ENCODE assay signal across 9 cellular contexts in genomic region chr16:84144301-84144858, GRCh38. TPM values are rescaled to one million over a fixed set of nuclear protein-coding genes. Genes with fewer than 3 reads are reported as not detected.
DNase-seq lines count a peak whose midpoint lies in the region; TF ChIP-seq lines count a peak whose summit lies in the region.
"Had no signal": no experiment of that assay in that cellular context is flagged by ENCODE, and none has a peak within 500 bp of the region (broad histone marks: within the 10 kb centered on the region; RNA-seq: fewer than 3 reads in every experiment).

No MANE protein-coding gene starts in this region.

- peaks cover 18% of the 10 kb centered on the region for H3K27me3 Mint-ChIP-seq in endodermal cell (ENCODE audit: insufficient read depth)
- peaks cover 8% of the 10 kb centered on the region for H3K27me3 Mint-ChIP-seq in stimulated activated naive CD8-positive, alpha-beta T cell treated with anti-CD3 and anti-CD28 coated beads, Interleukin-15, Interleukin-2, amounts not matched to agents 100 ng/mL and 50 ng/mL, for 24 hours

- H3K9me3 ChIP-seq in endodermal cell (ENCODE audit: control insufficient read depth, low read length) (peaks cover 12% of the 10 kb centered on the region), muscle layer of colon (ENCODE audit: low read length) (no peaks in the 10 kb centered on the region)

- WGBS in endodermal cell (ENCODE audit: insufficient coverage in 1 of 2, insufficient read length in 1 of 2), 2 experiments: 0 to 1% methylated on average over 8 to 36 of the region's 37 CpGs

- H3K27me3 ChIP-seq in endodermal cell (ENCODE audit: control insufficient read depth, insufficient read depth, low read length, poor library complexity, severe bottlenecking): peaks cover 20% of the 10 kb centered on the region
- no peaks in the 10 kb centered on the region for H3K27me3 ChIP-seq in muscle layer of colon (ENCODE audit: control insufficient read depth in 1 of 2, insufficient read depth in 2 of 2, low read length in 2 of 2)

- DNase-seq in NCI-H524 (lab: John Stamatoyannopoulos, UW): peak; percentile 10 to 40
- DNase-seq in NCI-H524 treated with DMSO at 0.1 percent for 48 hours (lab: John Stamatoyannopoulos, UW): no peak
- DNase-seq in Kasumi-1 (lab: John Stamatoyannopoulos, UW): peak; percentile 40 to 45
- DNase-seq in activated CD8-positive, alpha-beta memory T cell treated with anti-CD3 and anti-CD28 coated beads for 24 hours: peak; percentile 74
- DNase-seq in endodermal cell: peak; percentile 76
- DNase-seq in SHP77 treated with DMSO at 0.1 percent for 48 hours (lab: John Stamatoyannopoulos, UW): no peak

- peak; percentile 12 for TF ChIP-seq CTCF in endodermal cell (conservative IDR thresholded peaks at IDR 0.05)

- H3K4me1 Mint-ChIP-seq in endodermal cell: peaks cover 8% of the 10 kb centered on the region
- peaks cover 38% of the 10 kb centered on the region for H3K4me1 Mint-ChIP-seq in stimulated activated naive CD8-positive, alpha-beta T cell treated with anti-CD3 and anti-CD28 coated beads, Interleukin-15, Interleukin-2, amounts not matched to agents 100 ng/mL and 50 ng/mL, for 24 hours (ENCODE audit: low read depth)

- peaks cover 3% of the 10 kb centered on the region for H3K36me3 ChIP-seq in endodermal cell (ENCODE audit: control insufficient read depth, insufficient read depth, low read length)
- H3K36me3 ChIP-seq in muscle layer of colon (ENCODE audit: insufficient read depth, low read length): no peaks in the 10 kb centered on the region

- peak overlapping the region; percentile 97 for H3K4me3 Mint-ChIP-seq in endodermal cell
- peak overlapping the region; percentile 90 for H3K4me3 Mint-ChIP-seq in stimulated activated naive CD8-positive, alpha-beta T cell treated with anti-CD3 and anti-CD28 coated beads, Interleukin-15, Interleukin-2, amounts not matched to agents 100 ng/mL and 50 ng/mL, for 24 hours

- H3K4me3 ChIP-seq in endodermal cell (ENCODE audit: low read length) (peak overlapping the region; percentile 96), muscle layer of colon (ENCODE audit: low read depth in 1 of 2, low read length in 2 of 2) (peak overlapping the region; percentile 65 to 76)

- H3K36me3 Mint-ChIP-seq in endodermal cell (ENCODE audit: low read depth): peaks cover 11% of the 10 kb centered on the region
- peaks cover 4% of the 10 kb centered on the region for H3K36me3 Mint-ChIP-seq in stimulated activated naive CD8-positive, alpha-beta T cell treated with anti-CD3 and anti-CD28 coated beads, Interleukin-15, Interleukin-2, amounts not matched to agents 100 ng/mL and 50 ng/mL, for 24 hours (ENCODE audit: low read depth)

- H3K4me1 ChIP-seq in endodermal cell (ENCODE audit: control insufficient read depth, insufficient read depth, low read length): no peaks in the 10 kb centered on the region
- H3K4me1 ChIP-seq in muscle layer of colon (ENCODE audit: insufficient read depth, low read length): peaks cover 12% of the 10 kb centered on the region

- peak overlapping the region; percentile 92 for H3K27ac Mint-ChIP-seq in endodermal cell
- peak overlapping the region; percentile 82 for H3K27ac Mint-ChIP-seq in stimulated activated naive CD8-positive, alpha-beta T cell treated with anti-CD3 and anti-CD28 coated beads, Interleukin-15, Interleukin-2, amounts not matched to agents 100 ng/mL and 50 ng/mL, for 24 hours

- peaks cover 2% of the 10 kb centered on the region for H3K9me3 Mint-ChIP-seq in endodermal cell
- H3K9me3 Mint-ChIP-seq in stimulated activated naive CD8-positive, alpha-beta T cell treated with anti-CD3 and anti-CD28 coated beads, Interleukin-15, Interleukin-2, amounts not matched to agents 100 ng/mL and 50 ng/mL, for 24 hours: no peaks in the 10 kb centered on the region

- H3K27ac ChIP-seq in endodermal cell (ENCODE audit: low read depth, low read length) (peak overlapping the region; percentile 76), muscle layer of colon (ENCODE audit: low read depth, low read length) (peak overlapping the region; percentile 80)

- H3K9ac ChIP-seq in endodermal cell (ENCODE audit: extremely low read depth, low read length, poor library complexity, severe bottlenecking) (peak overlapping the region; percentile 68), muscle layer of colon (ENCODE audit: low read length) (peak overlapping the region; percentile 61)

RNA-seq across cellular contexts. Expression of gene HSDL1, which starts 0.6 kb away (rescaled TPM):
- 10 to 100 TPM; 49.5 to 68.3 TPM for total RNA-seq in endodermal cell
- polyA plus RNA-seq in endodermal cell (2013, experiment 1 of 2): 73.7 TPM
- 66.8 TPM for polyA plus RNA-seq in endodermal cell (2013, experiment 2 of 2)

RNA-seq across cellular contexts. Expression of gene DNAAF1, which starts 0.7 kb away (rescaled TPM):
- total RNA-seq in endodermal cell: under 1 TPM; 0.59 to 0.66 TPM
- polyA plus RNA-seq in endodermal cell (2013, experiment 1 of 2): 0.57 TPM
- polyA plus RNA-seq in endodermal cell (2013, experiment 2 of 2): 0.54 TPM

RNA-seq across cellular contexts. Expression of gene MBTPS1, which starts 27.6 kb away (rescaled TPM):
- total RNA-seq in endodermal cell: 10 to 100 TPM; 59.7 to 62.9 TPM
- 69.3 TPM for polyA plus RNA-seq in endodermal cell (2013, experiment 1 of 2)
- polyA plus RNA-seq in endodermal cell (2013, experiment 2 of 2): 64.4 TPM

RNA-seq across cellular contexts. Expression of gene TAF1C, which starts 42.5 kb away (rescaled TPM):
- 10 to 100 TPM; 92.0 to 99.8 TPM for total RNA-seq in endodermal cell
- 51.8 TPM for polyA plus RNA-seq in endodermal cell (2013, experiment 1 of 2)
- 37.9 TPM for polyA plus RNA-seq in endodermal cell (2013, experiment 2 of 2)

RNA-seq across cellular contexts. Expression of gene ADAD2, which starts 46.6 kb away (rescaled TPM):
- total RNA-seq in endodermal cell: not detected
- 0.21 TPM for polyA plus RNA-seq in endodermal cell (2013, experiment 1 of 2)
- polyA plus RNA-seq in endodermal cell (2013, experiment 2 of 2): not detected
- total RNA-seq: renal cortical epithelial cell had no signal

Comparison
In these comparisons a context has a peak if more than half of its experiments do, and no peak if none do; other contexts are left out.
1. DNase-seq: peak in NCI-H524 (2 of 2), Kasumi-1 (2 of 2), activated CD8-positive, alpha-beta memory T cell treated with anti-CD3 and anti-CD28 coated beads for 24 hours (single experiment) and endodermal cell (single experiment); none in NCI-H524 treated with DMSO at 0.1 percent for 48 hours (single experiment) and SHP77 treated with DMSO at 0.1 percent for 48 hours (single experiment).